12 cellular contexts compared by ENCODE assay signal in the genomic region with DNA sequence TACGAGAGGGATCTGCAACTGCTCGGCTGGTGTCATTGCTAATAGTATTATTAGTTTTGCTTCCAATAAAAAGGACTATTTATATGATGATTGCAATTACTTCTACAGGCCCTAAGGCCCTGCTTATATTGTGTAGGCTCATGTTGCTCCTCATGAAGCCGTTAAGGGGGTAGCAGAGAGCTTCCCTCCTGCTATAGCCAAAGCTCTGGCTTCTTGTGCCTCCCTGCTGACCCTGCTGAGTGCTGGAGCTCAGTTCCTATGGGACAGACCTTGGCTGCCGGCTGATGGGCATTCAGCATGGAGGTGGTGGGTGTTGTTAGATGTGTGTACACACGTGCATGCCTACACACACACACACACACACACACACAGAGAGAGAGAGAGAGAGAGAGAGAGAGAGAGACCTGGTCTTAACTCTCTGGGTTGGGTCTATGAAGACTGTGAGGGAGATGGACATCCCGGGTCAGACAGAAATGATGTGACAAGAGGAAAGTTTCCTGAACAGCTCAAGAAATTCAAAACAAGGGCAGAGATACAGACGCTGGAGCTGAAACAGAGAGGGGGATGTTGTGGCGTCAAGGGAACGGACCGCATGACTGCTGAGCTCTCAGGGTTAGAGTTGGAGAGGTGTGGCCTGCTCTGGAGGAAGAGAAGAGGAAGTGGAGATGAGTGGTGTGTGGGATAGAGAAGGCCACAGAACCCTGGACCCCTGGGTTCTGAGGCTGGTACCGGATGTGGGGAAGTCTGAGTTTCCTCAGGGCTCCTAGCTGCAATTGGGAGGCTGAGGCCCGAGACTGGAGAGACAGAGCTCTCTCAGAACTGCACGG. TPM values are rescaled to one million over a fixed set of nuclear protein-coding genes. Genes with fewer than 3 reads are reported as not detected.
DNase-seq lines count a peak whose midpoint lies in the region; ATAC-seq and TF ChIP-seq lines count a peak whose summit lies in the region.
"Had no signal": no experiment of that assay in that cellular context is flagged by ENCODE, and none has a peak within 500 bp of the region (broad histone marks: within the 10 kb centered on the region; RNA-seq: fewer than 3 reads in every experiment).

No MANE protein-coding gene starts in this region.

- H3K9me3 Mint-ChIP-seq in activated CD4-positive, alpha-beta memory T cell treated with anti-CD3 and anti-CD28 coated beads, Interleukin-2, amount 10 ng/mL, durations not matched to agents 7 days and 5 days = no peaks in the 10 kb centered on the region
- H3K9me3 Mint-ChIP-seq in naive thymus-derived CD4-positive, alpha-beta T cell = peaks cover 0 to 3% (median 0%) of the 10 kb centered on the region in 11 donors
- H3K9me3 Mint-ChIP-seq: type B pancreatic cell had no signal

- H3K27ac ChIP-seq in naive thymus-derived CD4-positive, alpha-beta T cell (ENCODE audit: low read depth, low read length) = no peak overlapping the region
- no peak overlapping the region for H3K27ac ChIP-seq in RWPE1
- H3K27ac ChIP-seq: 22Rv1 had no signal

- CTCF ChIA-PET in activated CD4-positive, alpha-beta memory T cell treated with anti-CD3 and anti-CD28 coated beads, Interleukin-2, amount 10 ng/mL, durations not matched to agents 7 days and 5 days (lab: Charles Lee) = interaction anchor here (0.6 to 6.9 kb wide), 15 partner anchors 9 to 82 kb away, joined by 3 to 80 read pairs (median 5); a partner anchor contains a TSS
- CTCF ChIA-PET in naive thymus-derived CD4-positive, alpha-beta T cell (lab: Charles Lee) = interaction anchor here (0.6 to 1.9 kb wide), 5 partner anchors 9 to 258 kb away, joined by 3 to 7 read pairs (median 4); no protein-coding TSS in a partner anchor
- CTCF ChIA-PET in RWPE1 (lab: Yijun Ruan, JAX) = interaction anchor here (0.6 to 2.7 kb wide), 8 partner anchors 12 to 217 kb away, joined by 3 to 13 read pairs (median 4); a partner anchor contains a TSS

- ATAC-seq in HG03378 (IDR thresholded peaks at IDR 0.05; ENCODE audit: unreplicated experiment) (peak; percentile 54), GM21786 (IDR thresholded peaks at IDR 0.05; ENCODE audit: unreplicated experiment) (no peak)
- peak; percentile 79 for ATAC-seq in naive thymus-derived CD4-positive, alpha-beta T cell

- H3K4me3 ChIP-seq in naive thymus-derived CD4-positive, alpha-beta T cell (ENCODE audit: low read length) = no peak overlapping the region

- peak overlapping the region; percentile 16 for H3K27ac Mint-ChIP-seq in activated CD4-positive, alpha-beta memory T cell treated with anti-CD3 and anti-CD28 coated beads, Interleukin-2, amount 10 ng/mL, durations not matched to agents 7 days and 5 days
- peak overlapping the region in 2 of 9 donors; percentile 28 to 48 for H3K27ac Mint-ChIP-seq in naive thymus-derived CD4-positive, alpha-beta T cell
- H3K27ac Mint-ChIP-seq: type B pancreatic cell had no signal

- no peak for TF ChIP-seq CTCF in RWPE1 (conservative IDR thresholded peaks at IDR 0.05; ENCODE audit: low read depth)

- H3K27me3 ChIP-seq in naive thymus-derived CD4-positive, alpha-beta T cell (ENCODE audit: control insufficient read depth in 2 of 2, insufficient read depth in 2 of 2, low read length in 2 of 2) = peaks cover 18 to 22% of the 10 kb centered on the region in 2 donors

- POLR2A ChIA-PET in activated CD4-positive, alpha-beta memory T cell treated with anti-CD3 and anti-CD28 coated beads, Interleukin-2, amount 10 ng/mL, durations not matched to agents 7 days and 5 days (lab: Charles Lee) = interaction anchor here (0.6 to 1.8 kb wide), 10 partner anchors 9 to 154 kb away, joined by 3 to 7 read pairs (median 4); no protein-coding TSS in a partner anchor
- POLR2A ChIA-PET in naive thymus-derived CD4-positive, alpha-beta T cell (lab: Charles Lee) = interaction anchor here (0.6 kb wide), 1 partner anchor 1644 kb away, joined by 3 read pairs; no protein-coding TSS in a partner anchor
- POLR2A ChIA-PET in RWPE1 (lab: Yijun Ruan, JAX; ENCODE audit: low non-redundant PET) = no interaction called here

- H3K36me3 Mint-ChIP-seq in activated CD4-positive, alpha-beta memory T cell treated with anti-CD3 and anti-CD28 coated beads, Interleukin-2, amount 10 ng/mL, durations not matched to agents 7 days and 5 days (ENCODE audit: low read depth) = no peaks in the 10 kb centered on the region
- H3K36me3 Mint-ChIP-seq in naive thymus-derived CD4-positive, alpha-beta T cell = no peaks in the 10 kb centered on the region
- H3K36me3 Mint-ChIP-seq: type B pancreatic cell had no signal

- no peaks in the 10 kb centered on the region for H3K36me3 ChIP-seq in naive thymus-derived CD4-positive, alpha-beta T cell (ENCODE audit: control insufficient read depth in 2 of 3, insufficient read depth in 3 of 3, low read length in 3 of 3)

- peaks cover 42% of the 10 kb centered on the region for H3K4me1 Mint-ChIP-seq in activated CD4-positive, alpha-beta memory T cell treated with anti-CD3 and anti-CD28 coated beads, Interleukin-2, amount 10 ng/mL, durations not matched to agents 7 days and 5 days
- H3K4me1 Mint-ChIP-seq in naive thymus-derived CD4-positive, alpha-beta T cell = peaks cover 24 to 40% (median 29%) of the 10 kb centered on the region in 7 donors

- peaks cover 0 to 26% of the 10 kb centered on the region in 2 donors for H3K4me1 ChIP-seq in naive thymus-derived CD4-positive, alpha-beta T cell (ENCODE audit: control insufficient read depth in 2 of 2, insufficient read depth in 2 of 2, low read length in 2 of 2)

- no peaks in the 10 kb centered on the region for H3K9me3 ChIP-seq in naive thymus-derived CD4-positive, alpha-beta T cell (ENCODE audit: control insufficient read depth in 2 of 3, low read length in 3 of 3)

- peaks cover 89% of the 10 kb centered on the region for H3K27me3 Mint-ChIP-seq in activated CD4-positive, alpha-beta memory T cell treated with anti-CD3 and anti-CD28 coated beads, Interleukin-2, amount 10 ng/mL, durations not matched to agents 7 days and 5 days
- H3K27me3 Mint-ChIP-seq in naive thymus-derived CD4-positive, alpha-beta T cell = peaks cover 82 to 92% (median 83%) of the 10 kb centered on the region in 5 donors

- DNase-seq in DMS53 (lab: John Stamatoyannopoulos, UW) (peak; percentile 42), DMS53 treated with DMSO at 0.1 percent for 48 hours (lab: John Stamatoyannopoulos, UW; ENCODE audit: unreplicated experiment) (no peak), RWPE1 (ENCODE audit: low spot score) (no peak), NCI-H1417 (lab: John Stamatoyannopoulos, UW) (no peak)
- peak; percentile 78 for DNase-seq in activated CD4-positive, alpha-beta memory T cell treated with anti-CD3 and anti-CD28 coated beads, Interleukin-2, amount 10 ng/mL, durations not matched to agents 7 days and 5 days
- peak in 5 of 9 donors; percentile 22 to 52 (median 44) for DNase-seq in naive thymus-derived CD4-positive, alpha-beta T cell
- DNase-seq: NCI-H2029, SHP77 treated with DMSO at 0.1 percent for 48 hours had no signal

- intact Hi-C loops in naive thymus-derived CD4-positive, alpha-beta T cell (cut with micrococcal nuclease) = loop anchor here (2.0 kb wide), 1 partner anchor 13 kb away; no protein-coding TSS in a partner anchor

- no peak overlapping the region for H3K4me3 Mint-ChIP-seq in activated CD4-positive, alpha-beta memory T cell treated with anti-CD3 and anti-CD28 coated beads, Interleukin-2, amount 10 ng/mL, durations not matched to agents 7 days and 5 days
- H3K4me3 Mint-ChIP-seq in naive thymus-derived CD4-positive, alpha-beta T cell = peak overlapping the region in 3 of 10 donors; percentile 4 to 47 (median 14)

RNA-seq across cellular contexts. Expression of a gene that starts 1.6 kb away (rescaled TPM):
- total RNA-seq in activated CD4-positive, alpha-beta memory T cell treated with anti-CD3 and anti-CD28 coated beads, Interleukin-2, amount 10 ng/mL, durations not matched to agents 7 days and 5 days = not detected
- total RNA-seq in naive thymus-derived CD4-positive, alpha-beta T cell = not detected
- not detected for polyA plus RNA-seq in naive thymus-derived CD4-positive, alpha-beta T cell

RNA-seq across cellular contexts. Expression of a gene that starts 24.3 kb away (rescaled TPM):
- not detected for total RNA-seq in activated CD4-positive, alpha-beta memory T cell treated with anti-CD3 and anti-CD28 coated beads, Interleukin-2, amount 10 ng/mL, durations not matched to agents 7 days and 5 days
- total RNA-seq in naive thymus-derived CD4-positive, alpha-beta T cell = not detected
- polyA plus RNA-seq in naive thymus-derived CD4-positive, alpha-beta T cell = not detected

RNA-seq across cellular contexts. Expression of a gene that starts 33.7 kb away (rescaled TPM):
- total RNA-seq in activated CD4-positive, alpha-beta memory T cell treated with anti-CD3 and anti-CD28 coated beads, Interleukin-2, amount 10 ng/mL, durations not matched to agents 7 days and 5 days = not detected
- total RNA-seq in naive thymus-derived CD4-positive, alpha-beta T cell = under 1 TPM in 1 of 5 experiments, not detected in 4; 0.05 TPM
- polyA plus RNA-seq in naive thymus-derived CD4-positive, alpha-beta T cell = not detected

RNA-seq across cellular contexts. Expression of a gene that starts 42.2 kb away (rescaled TPM):
- 10 to 100 TPM; 19.0 to 20.6 TPM for total RNA-seq in activated CD4-positive, alpha-beta memory T cell treated with anti-CD3 and anti-CD28 coated beads, Interleukin-2, amount 10 ng/mL, durations not matched to agents 7 days and 5 days
- total RNA-seq in naive thymus-derived CD4-positive, alpha-beta T cell = 10 to 100 TPM; 33.3 to 49.6 (median 39.1) TPM
- 10 to 100 TPM; 46.5 to 59.1 TPM for polyA plus RNA-seq in naive thymus-derived CD4-positive, alpha-beta T cell

RNA-seq across cellular contexts. Expression of a gene that starts 51.9 kb away (rescaled TPM):
- 10 to 100 TPM; 45.3 to 46.1 TPM for total RNA-seq in activated CD4-positive, alpha-beta memory T cell treated with anti-CD3 and anti-CD28 coated beads, Interleukin-2, amount 10 ng/mL, durations not matched to agents 7 days and 5 days
- 10 to 100 TPM; 25.6 to 58.8 (median 40.7) TPM for total RNA-seq in naive thymus-derived CD4-positive, alpha-beta T cell
- 100 to 1,000 TPM in 1 of 2 donors, 10 to 100 TPM in 1; 98.0 to 113 TPM for polyA plus RNA-seq in naive thymus-derived CD4-positive, alpha-beta T cell

Comparison
In these comparisons a context has a peak if more than half of its experiments do, and no peak if none do; other contexts are left out.
1. DNase-seq: peak in DMS53 (single experiment), activated CD4-positive, alpha-beta memory T cell treated with anti-CD3 and anti-CD28 coated beads, Interleukin-2, amount 10 ng/mL, durations not matched to agents 7 days and 5 days (single experiment) and naive thymus-derived CD4-positive, alpha-beta T cell (5 of 9); none in DMS53 treated with DMSO at 0.1 percent for 48 hours (single experiment), RWPE1 (single experiment) and NCI-H1417 (0 of 3).